32 cellular contexts compared by ENCODE assay signal in the genomic region with DNA sequence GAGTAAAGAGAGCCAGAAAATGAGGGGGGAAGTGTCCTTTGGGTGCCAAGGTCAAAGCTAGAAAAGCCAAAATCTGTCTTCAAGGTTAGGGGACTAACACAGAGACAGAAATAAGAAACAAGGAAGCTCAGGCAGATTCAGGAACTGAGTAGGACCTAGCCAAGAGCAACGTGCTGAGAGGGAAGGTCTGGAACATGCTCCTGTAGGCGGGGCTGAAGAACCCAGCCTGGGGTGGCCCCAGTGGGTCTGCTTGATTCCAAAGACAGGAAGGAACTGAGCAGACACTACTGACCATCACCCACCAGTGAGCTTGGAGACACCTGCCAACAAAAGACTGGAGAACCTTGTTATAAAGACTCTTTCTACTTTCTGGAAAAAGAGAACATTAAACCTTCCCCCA.
A peak's percentile ranks its signal among the peaks of the same experiment; 100 is the strongest.
DNase-seq lines count a peak whose midpoint lies in the region; ATAC-seq and TF ChIP-seq lines count a peak whose summit lies in the region.
"Had no signal": no experiment of that assay in that cellular context is flagged by ENCODE, and none has a peak within 500 bp of the region (broad histone marks: within the 10 kb centered on the region; RNA-seq: fewer than 3 reads in every experiment).

No MANE protein-coding gene starts in this region.

- peaks cover 29% of the 10 kb centered on the region for H3K4me1 Mint-ChIP-seq in CD14-positive monocyte
- no peaks in the 10 kb centered on the region for H3K4me1 Mint-ChIP-seq in endodermal cell
- H3K4me1 Mint-ChIP-seq: activated naive CD4-positive, alpha-beta T cell treated with anti-CD3 and anti-CD28 coated beads, Interleukin-2, amount 50 U/mL, for 24 hours; immature natural killer cell had no signal

- H3K9ac ChIP-seq in OCI-LY3 (ENCODE audit: low read length) (no peak overlapping the region; the same call in 1 of the 2 replicates), endodermal cell (ENCODE audit: extremely low read depth, low read length, poor library complexity, severe bottlenecking) (no peak overlapping the region)

- peak overlapping the region; percentile 45 for H3K4me2 ChIP-seq in OCI-LY3 (ENCODE audit: low read length)

- 86% methylated on average over 2 of the region's 2 CpGs; no CpG with 5 or more reads in 1 of the 2 experiments for WGBS in endodermal cell (ENCODE audit: insufficient coverage in 1 of 2, insufficient read length in 1 of 2), 2 experiments

- no peaks in the 10 kb centered on the region for H3K36me3 Mint-ChIP-seq in CD14-positive monocyte
- H3K36me3 Mint-ChIP-seq in endodermal cell (ENCODE audit: low read depth) = no peaks in the 10 kb centered on the region
- H3K36me3 Mint-ChIP-seq: activated naive CD4-positive, alpha-beta T cell treated with anti-CD3 and anti-CD28 coated beads, Interleukin-2, amount 50 U/mL, for 24 hours; immature natural killer cell; memory B cell; stimulated activated naive B cell treated with anti-CD40 and anti-IgM and Interleukin-4, amounts not matched to agents 10 μg/mL and 1 μg/mL and 100 μg/mL, for 72 hours had no signal

- no peaks in the 10 kb centered on the region for H4K20me1 ChIP-seq in OCI-LY3 (ENCODE audit: insufficient read depth, low read length)

- H3K4me1 ChIP-seq in OCI-LY3 (ENCODE audit: low read length) (peaks cover 41% of the 10 kb centered on the region), endodermal cell (ENCODE audit: control insufficient read depth, insufficient read depth, low read length) (no peaks in the 10 kb centered on the region)
- H3K4me1 ChIP-seq: Caco-2 had no signal

- TF ChIP-seq CTCF in CD14-positive monocyte (IDR thresholded peaks at IDR 0.05) (no peak), OCI-LY3 (IDR thresholded peaks at IDR 0.05; ENCODE audit: low read depth, low read length) (no peak), endodermal cell (conservative IDR thresholded peaks at IDR 0.05) (peak; percentile 1), foreskin fibroblast (IDR thresholded peaks at IDR 0.05; ENCODE audit: low read depth, low read length) (no peak)

- H3K27ac ChIP-seq in OCI-LY3 (ENCODE audit: low read length) (peak overlapping the region; percentile 1; the same call in 1 of the 2 replicates), endodermal cell (ENCODE audit: low read depth, low read length) (no peak overlapping the region)
- H3K27ac ChIP-seq: ovary, SK-N-MC, suprapubic skin, VCaP had no signal

- peaks cover 0 to 3% (median 0%) of the 10 kb centered on the region in 7 donors for H3K9me3 Mint-ChIP-seq in CD14-positive monocyte
- peaks cover 4% of the 10 kb centered on the region for H3K9me3 Mint-ChIP-seq in endodermal cell
- H3K9me3 Mint-ChIP-seq: activated naive CD4-positive, alpha-beta T cell treated with anti-CD3 and anti-CD28 coated beads, Interleukin-2, amount 50 U/mL, for 24 hours; activated T-helper 2 cell treated with anti-CD3 and anti-CD28 coated beads, Interferon-gamma antibody, Interleukin-2, Interleukin-4, amounts not matched to agents 10 μg/mL and 5 μg/mL and 100 μg/mL, durations not matched to agents 14 hours and 24 hours and 36 hours; immature natural killer cell; memory B cell; stimulated activated naive B cell treated with anti-CD40 and anti-IgM and Interleukin-4, amounts not matched to agents 10 μg/mL and 1 μg/mL and 100 μg/mL, for 72 hours had no signal

- H3K27ac Mint-ChIP-seq in CD14-positive monocyte (peak overlapping the region in 2 of 7 donors; percentile 14 to 76), endodermal cell (no peak overlapping the region)
- H3K27ac Mint-ChIP-seq: activated naive CD4-positive, alpha-beta T cell treated with anti-CD3 and anti-CD28 coated beads, Interleukin-2, amount 50 U/mL, for 24 hours; activated T-helper 2 cell treated with anti-CD3 and anti-CD28 coated beads, Interferon-gamma antibody, Interleukin-2, Interleukin-4, amounts not matched to agents 10 μg/mL and 5 μg/mL and 100 μg/mL, durations not matched to agents 14 hours and 24 hours and 36 hours; immature natural killer cell; memory B cell; stimulated activated naive B cell treated with anti-CD40 and anti-IgM and Interleukin-4, amounts not matched to agents 10 μg/mL and 1 μg/mL and 100 μg/mL, for 72 hours had no signal

- no peaks in the 10 kb centered on the region for H3K36me3 ChIP-seq in MG63
- H3K36me3 ChIP-seq in OCI-LY3 (replicated peaks; ENCODE audit: low read depth, low read length) = no peaks in the 10 kb centered on the region
- H3K36me3 ChIP-seq in endodermal cell (ENCODE audit: control insufficient read depth, insufficient read depth, low read length) = no peaks in the 10 kb centered on the region
- H3K36me3 ChIP-seq: ovary, suprapubic skin had no signal

- H3K27me3 ChIP-seq in MG63 (no peaks in the 10 kb centered on the region), OCI-LY3 (ENCODE audit: low read depth, low read length) (no peaks in the 10 kb centered on the region), endodermal cell (ENCODE audit: control insufficient read depth, insufficient read depth, low read length, poor library complexity, severe bottlenecking) (no peaks in the 10 kb centered on the region)
- H3K27me3 ChIP-seq: ovary, suprapubic skin had no signal

- ATAC-seq in GM19351 (IDR thresholded peaks at IDR 0.05; ENCODE audit: unreplicated experiment) = no peak
- ATAC-seq: left cardiac atrium had no signal

- H3K79me2 ChIP-seq in OCI-LY3 (ENCODE audit: low read length) = no peaks in the 10 kb centered on the region

- peak; percentile 47 for DNase-seq in CD14-positive monocyte (ENCODE audit: low spot score)
- peak; percentile 32 for DNase-seq in MG63
- DNase-seq in endodermal cell = no peak
- DNase-seq in foreskin fibroblast = no peak
- no peak for DNase-seq in DMS153 (lab: John Stamatoyannopoulos, UW)
- DNase-seq in hepatic stellate cell (ENCODE audit: low spot score) = no peak
- DNase-seq: activated CD4-positive, alpha-beta T cell treated with anti-CD3 and anti-CD28 coated beads for 4 hours; activated CD8-positive, alpha-beta memory T cell treated with anti-CD3 and anti-CD28 coated beads for 24 hours; activated T-cell treated with anti-CD3 and anti-CD28 coated beads for 4 hours; Caco-2; DMS79 treated with DMSO at 0.1 percent for 48 hours; effector CD4-positive, alpha-beta T cell; GDM1; GOT3; immature natural killer cell; IMR-90; left cardiac atrium; NCI-H1417; NCI-H2081; NCI-H69; ovary; RPMI8226; small intestine; stimulated activated naive B cell treated with anti-CD40 and anti-IgM and Interleukin-4, amounts not matched to agents 10 μg/mL and 1 μg/mL and 100 μg/mL, for 72 hours had no signal

- H2AFZ ChIP-seq in OCI-LY3 (ENCODE audit: low read depth, low read length) = peak overlapping the region; percentile 43; the same call in 1 of the 2 replicates

- intact Hi-C loops in CD14-positive monocyte (cut with micrococcal nuclease) = no loop called here

- H3K4me3 ChIP-seq in MG63 = no peak overlapping the region
- no peak overlapping the region for H3K4me3 ChIP-seq in OCI-LY3 (ENCODE audit: low read length)
- H3K4me3 ChIP-seq in endodermal cell (ENCODE audit: low read length) = no peak overlapping the region
- H3K4me3 ChIP-seq in foreskin fibroblast (ENCODE audit: low read depth in 1 of 2, low read length in 2 of 2) = no peak overlapping the region
- H3K4me3 ChIP-seq: ovary, SK-N-MC, suprapubic skin had no signal

- H3K9me3 ChIP-seq in MG63 (no peaks in the 10 kb centered on the region), OCI-LY3 (ENCODE audit: insufficient read depth, low read length) (no peaks in the 10 kb centered on the region), endodermal cell (ENCODE audit: control insufficient read depth, low read length) (no peaks in the 10 kb centered on the region)
- H3K9me3 ChIP-seq: Caco-2, ovary, suprapubic skin had no signal

- H3K27me3 Mint-ChIP-seq in CD14-positive monocyte (ENCODE audit: low read depth in 3 of 3) (peaks cover 3 to 6% (median 3%) of the 10 kb centered on the region in 3 donors), endodermal cell (ENCODE audit: insufficient read depth) (no peaks in the 10 kb centered on the region)
- H3K27me3 Mint-ChIP-seq: activated naive CD4-positive, alpha-beta T cell treated with anti-CD3 and anti-CD28 coated beads, Interleukin-2, amount 50 U/mL, for 24 hours had no signal

- H3K4me3 Mint-ChIP-seq in CD14-positive monocyte = no peak overlapping the region
- H3K4me3 Mint-ChIP-seq in endodermal cell = no peak overlapping the region
- H3K4me3 Mint-ChIP-seq: activated naive CD4-positive, alpha-beta T cell treated with anti-CD3 and anti-CD28 coated beads, Interleukin-2, amount 50 U/mL, for 24 hours; immature natural killer cell; memory B cell; stimulated activated naive B cell treated with anti-CD40 and anti-IgM and Interleukin-4, amounts not matched to agents 10 μg/mL and 1 μg/mL and 100 μg/mL, for 72 hours had no signal

Comparison
In these comparisons a context has a peak if more than half of its experiments do, and no peak if none do; other contexts are left out.
1. DNase-seq: peak in CD14-positive monocyte (single experiment) and MG63 (single experiment); none in endodermal cell (single experiment), foreskin fibroblast (0 of 2), DMS153 (single experiment) and hepatic stellate cell (single experiment).